9 cellular contexts compared by ENCODE assay signal in genomic region chr1:12180903-12181302, GRCh38. TPM values are rescaled to one million over a fixed set of nuclear protein-coding genes. Genes with fewer than 3 reads are reported as not detected.
DNase-seq lines count a peak whose midpoint lies in the region; ATAC-seq and TF ChIP-seq lines count a peak whose summit lies in the region.
"Had no signal": no experiment of that assay in that cellular context is flagged by ENCODE, and none has a peak within 500 bp of the region (broad histone marks: within the 10 kb centered on the region; RNA-seq: fewer than 3 reads in every experiment).

No MANE protein-coding gene starts in this region.

- H3F3A ChIP-seq in SK-N-SH (replicated peaks; ENCODE audit: insufficient read depth), result peaks cover 4% of the 10 kb centered on the region

- no peaks in the 10 kb centered on the region for H3K9me2 ChIP-seq in SK-N-SH

- H4K91ac ChIP-seq in IMR-90 (ENCODE audit: insufficient read depth, low read depth, low read length), result peak overlapping the region; percentile 41; the same call in 1 of the 2 replicates

- no peaks in the 10 kb centered on the region for H3K79me2 ChIP-seq in SK-N-SH (ENCODE audit: insufficient read depth)

- H3K36me3 ChIP-seq in IMR-90 (ENCODE audit: control insufficient read depth, insufficient read depth, low read length) (no peaks in the 10 kb centered on the region), left lung (peaks cover 0 to 18% of the 10 kb centered on the region in 2 donors), SK-N-SH (replicated peaks in 1 of 2; ENCODE audit: control insufficient read depth in 1 of 2, insufficient read depth in 2 of 2, low read length in 1 of 2) (no peaks in the 10 kb centered on the region)

- ATAC-seq in IMR-90 (ENCODE audit: low read depth) (no peak), left lung (no peak), left colon (no peak)
- ATAC-seq in activated T-helper 17 cell treated with anti-CD3 and anti-CD28 coated beads, Interleukin-2, amount 50 U/mL, for 72 hours (replicated peaks), result no peak
- no peak for ATAC-seq in stimulated activated naive B cell treated with anti-CD40 and anti-IgM and Interleukin-4, amounts not matched to agents 10 μg/mL and 1 μg/mL and 100 μg/mL, for 72 hours (replicated peaks)

- TF ChIP-seq EP300 in SK-N-SH (IDR thresholded peaks at IDR 0.05; ENCODE audit: borderline replicate concordance in 1 of 2, low read depth in 1 of 2, low read length in 1 of 2), result no peak

- no peaks in the 10 kb centered on the region for H4K20me1 ChIP-seq in IMR-90 (ENCODE audit: insufficient read depth, low read length)
- no peaks in the 10 kb centered on the region for H4K20me1 ChIP-seq in SK-N-SH (ENCODE audit: insufficient read depth)

- H2AK5ac ChIP-seq in IMR-90 (ENCODE audit: low read depth, low read length), result peak overlapping the region; percentile 56; the same call in 1 of the 2 replicates

- H3K9me1 ChIP-seq in IMR-90 (ENCODE audit: insufficient read depth, low read length), result peaks cover 11% of the 10 kb centered on the region

- H3K27me3 Mint-ChIP-seq in activated T-helper 17 cell treated with anti-CD3 and anti-CD28 coated beads, Interleukin-2, amount 50 U/mL, for 72 hours, result no peaks in the 10 kb centered on the region
- no peaks in the 10 kb centered on the region for H3K27me3 Mint-ChIP-seq in stimulated activated naive B cell treated with anti-CD40 and anti-IgM and Interleukin-4, amounts not matched to agents 10 μg/mL and 1 μg/mL and 100 μg/mL, for 72 hours
- H3K27me3 Mint-ChIP-seq: activated naive CD4-positive, alpha-beta T cell treated with anti-CD3 and anti-CD28 coated beads, Interleukin-2, amount 50 U/mL, for 24 hours had no signal

- H3K79me1 ChIP-seq in IMR-90 (ENCODE audit: low read depth in 1 of 2, low read length in 2 of 2), result peaks cover 0 to 17% of the 10 kb centered on the region in 2 experiments; a peak in 2 of 4 replicates

- CTCF ChIA-PET in IMR-90 (lab: Yijun Ruan, JAX), result interaction anchor here (0.5 to 2.0 kb wide), 2 partner anchors 38 to 55 kb away, joined by 4 read pairs; no protein-coding TSS in a partner anchor
- CTCF ChIA-PET in SK-N-SH (lab: Yijun Ruan, JAX), result interaction anchor here (4.4 kb wide), 1 partner anchor 56 kb away, joined by 29 read pairs; no protein-coding TSS in a partner anchor

- 0 out of 2 replicates have a peak overlapping the region, but pooled peaks have one; percentile 9 for H3K4ac ChIP-seq in IMR-90 (ENCODE audit: low read depth, low read length)

- no peak overlapping the region for H3K56ac ChIP-seq in IMR-90 (ENCODE audit: extremely low read depth, insufficient read depth, low read length)

- H3K23ac ChIP-seq in IMR-90 (ENCODE audit: low read depth, low read length), result no peak overlapping the region

- BruUV-seq in IMR-90 (replicated peaks; lab: Mats Ljungman, UMichigan), result no TSS peak

- no peak overlapping the region for H2AK9ac ChIP-seq in IMR-90 (replicated peaks; ENCODE audit: low read depth, low read length, poor library complexity)

- peak overlapping the region; percentile 95 for H3K4me3 Mint-ChIP-seq in activated T-helper 17 cell treated with anti-CD3 and anti-CD28 coated beads, Interleukin-2, amount 50 U/mL, for 72 hours
- no peak overlapping the region for H3K4me3 Mint-ChIP-seq in stimulated activated naive B cell treated with anti-CD40 and anti-IgM and Interleukin-4, amounts not matched to agents 10 μg/mL and 1 μg/mL and 100 μg/mL, for 72 hours
- H3K4me3 Mint-ChIP-seq: activated naive CD4-positive, alpha-beta T cell treated with anti-CD3 and anti-CD28 coated beads, Interleukin-2, amount 50 U/mL, for 24 hours had no signal

- H3K9me3 Mint-ChIP-seq in activated T-helper 17 cell treated with anti-CD3 and anti-CD28 coated beads, Interleukin-2, amount 50 U/mL, for 72 hours, result no peaks in the 10 kb centered on the region
- no peaks in the 10 kb centered on the region for H3K9me3 Mint-ChIP-seq in stimulated activated naive B cell treated with anti-CD40 and anti-IgM and Interleukin-4, amounts not matched to agents 10 μg/mL and 1 μg/mL and 100 μg/mL, for 72 hours
- H3K9me3 Mint-ChIP-seq: activated naive CD4-positive, alpha-beta T cell treated with anti-CD3 and anti-CD28 coated beads, Interleukin-2, amount 50 U/mL, for 24 hours had no signal

- H3K9ac ChIP-seq in IMR-90 (ENCODE audit: low read depth, low read length), result no peak overlapping the region
- H3K9ac ChIP-seq in SK-N-SH, result no peak overlapping the region

- dilution Hi-C loops in IMR-90 (cut with HindIII; ENCODE audit: low sequenced_read_pairs, unreplicated experiment), result no loop called here

- WGBS in IMR-90 (ENCODE audit: extremely low coverage in 2 of 2, insufficient read length in 1 of 2), 2 experiments, result 67% methylated on average over 1 of the region's 7 CpGs; no CpG with 5 or more reads in 1 of the 2 experiments
- WGBS in SK-N-SH (ENCODE audit: low lambda C conversion rate), result 69% methylated on average over 3 of the region's 7 CpGs

- peaks cover 62% of the 10 kb centered on the region for H3K4me1 Mint-ChIP-seq in activated T-helper 17 cell treated with anti-CD3 and anti-CD28 coated beads, Interleukin-2, amount 50 U/mL, for 72 hours
- peaks cover 63 to 87% of the 10 kb centered on the region in 2 donors for H3K4me1 Mint-ChIP-seq in stimulated activated naive B cell treated with anti-CD40 and anti-IgM and Interleukin-4, amounts not matched to agents 10 μg/mL and 1 μg/mL and 100 μg/mL, for 72 hours

- H3K4me3 ChIP-seq in IMR-90 (ENCODE audit: insufficient read depth, low read depth, low read length) (no peak overlapping the region), left lung (peak overlapping the region in 1 of 2 donors; percentile 11), SK-N-SH (ENCODE audit: low read depth in 2 of 2, low read length in 1 of 2) (no peak overlapping the region)

- H2BK15ac ChIP-seq in IMR-90 (ENCODE audit: low read depth, low read length), result no peak overlapping the region

- no peak overlapping the region for H4K8ac ChIP-seq in IMR-90 (ENCODE audit: low read depth in 2 of 2, low read length in 2 of 2)

- H3K27me3 ChIP-seq in IMR-90 (ENCODE audit: control insufficient read depth, insufficient read depth, low read length), result no peaks in the 10 kb centered on the region
- H3K27me3 ChIP-seq in left lung, result no peaks in the 10 kb centered on the region
- H3K27me3 ChIP-seq in SK-N-SH (ENCODE audit: insufficient read depth), result no peaks in the 10 kb centered on the region

- H2BK5ac ChIP-seq in IMR-90 (ENCODE audit: low read depth, low read length, poor library complexity, severe bottlenecking), result no peak overlapping the region

- H4K5ac ChIP-seq in IMR-90 (ENCODE audit: low read depth, low read length), result no peak overlapping the region

- no peak overlapping the region for H3K4me2 ChIP-seq in IMR-90 (ENCODE audit: low read depth, low read length)
- H3K4me2 ChIP-seq in SK-N-SH, result no peak overlapping the region

- no peak overlapping the region for H3K18ac ChIP-seq in IMR-90 (ENCODE audit: low read depth, low read length)

- in situ Hi-C loops in IMR-90 (cut with MboI; ENCODE audit: low sequenced_read_pairs), result no loop called here

- no peak overlapping the region for H2BK20ac ChIP-seq in IMR-90 (ENCODE audit: low read depth, low read length)

- H3K14ac ChIP-seq in IMR-90 (replicated peaks; ENCODE audit: low read depth, low read length), result no peak overlapping the region

- TF ChIP-seq CTCF in IMR-90 (conservative IDR thresholded peaks at IDR 0.05; ENCODE audit: low read depth, low read length) (no peak), left lung (IDR thresholded peaks at IDR 0.05) (no peak), SK-N-SH (IDR thresholded peaks at IDR 0.05) (no peak)

- H3K27ac ChIP-seq in IMR-90 (ENCODE audit: insufficient read depth, low read length) (no peak overlapping the region), left lung (peak overlapping the region; percentile 72 to 94), SK-N-SH (ENCODE audit: low read depth in 2 of 2, low read length in 1 of 2) (no peak overlapping the region)

- TF ChIP-seq RAD21 in IMR-90 (IDR thresholded peaks at IDR 0.05; ENCODE audit: low read length), result no peak
- TF ChIP-seq RAD21 in SK-N-SH (IDR thresholded peaks at IDR 0.05; ENCODE audit: low read length), result no peak

- intact Hi-C loops in IMR-90 (cut with micrococcal nuclease) (no loop called here), left lung (cut with DNase I) (no loop called here), left colon (cut with DNase I, micrococcal nuclease) (no loop called here)

- H2BK120ac ChIP-seq in IMR-90 (ENCODE audit: low read depth, low read length), result no peak overlapping the region

- H3K9me3 ChIP-seq in IMR-90 (ENCODE audit: control insufficient read depth, insufficient read depth, low read length) (no peaks in the 10 kb centered on the region), left lung (no peaks in the 10 kb centered on the region), SK-N-SH (no peaks in the 10 kb centered on the region)

- peak overlapping the region; percentile 87 for H3K27ac Mint-ChIP-seq in activated T-helper 17 cell treated with anti-CD3 and anti-CD28 coated beads, Interleukin-2, amount 50 U/mL, for 72 hours
- peak overlapping the region; percentile 51 for H3K27ac Mint-ChIP-seq in stimulated activated naive B cell treated with anti-CD40 and anti-IgM and Interleukin-4, amounts not matched to agents 10 μg/mL and 1 μg/mL and 100 μg/mL, for 72 hours

- H3K4me1 ChIP-seq in IMR-90 (ENCODE audit: control insufficient read depth, insufficient read depth, low read length) (peaks cover 43% of the 10 kb centered on the region), left lung (peaks cover 66 to 100% of the 10 kb centered on the region in 2 donors), SK-N-SH (ENCODE audit: control insufficient read depth in 1 of 2, insufficient read depth in 2 of 2, low read depth in 1 of 2, low read length in 1 of 2) (peaks cover 17 to 28% of the 10 kb centered on the region in 2 experiments)

- DNase-seq in IMR-90, result no peak
- peak in 1 of 2 donors; percentile 79 for DNase-seq in left lung
- no peak for DNase-seq in stimulated activated naive B cell treated with anti-CD40 and anti-IgM and Interleukin-4, amounts not matched to agents 10 μg/mL and 1 μg/mL and 100 μg/mL, for 72 hours
- DNase-seq in left colon, result no peak
- DNase-seq in AG08396 (ENCODE audit: low spot score), result no peak
- DNase-seq in SK-N-SH, result no peak
- DNase-seq: NCI-H2171 had no signal

- H2AFZ ChIP-seq in IMR-90 (replicated peaks; ENCODE audit: low read length, poor library complexity), result no peak overlapping the region
- no peak overlapping the region for H2AFZ ChIP-seq in SK-N-SH (ENCODE audit: low read depth)

- TF ChIP-seq POLR2A in IMR-90 (IDR thresholded peaks at IDR 0.05; ENCODE audit: low read depth, low read length), result no peak

- POLR2A ChIA-PET in IMR-90 (lab: Charles Lee; ENCODE audit: unreplicated experiment) (no interaction called here), SK-N-SH (lab: Yijun Ruan, JAX) (interaction anchor here (1.0 kb wide), 1 partner anchor 26 kb away, joined by 4 read pairs; no protein-coding TSS in a partner anchor)

- peaks cover 100% of the 10 kb centered on the region for H3K36me3 Mint-ChIP-seq in activated T-helper 17 cell treated with anti-CD3 and anti-CD28 coated beads, Interleukin-2, amount 50 U/mL, for 72 hours (ENCODE audit: low read depth)
- H3K36me3 Mint-ChIP-seq in stimulated activated naive B cell treated with anti-CD40 and anti-IgM and Interleukin-4, amounts not matched to agents 10 μg/mL and 1 μg/mL and 100 μg/mL, for 72 hours, result peaks cover 40 to 49% of the 10 kb centered on the region in 2 donors
- H3K36me3 Mint-ChIP-seq: activated naive CD4-positive, alpha-beta T cell treated with anti-CD3 and anti-CD28 coated beads, Interleukin-2, amount 50 U/mL, for 24 hours had no signal

RNA-seq across cellular contexts. Expression of gene TNFRSF1B, which starts 14.1 kb away (rescaled TPM):
- total RNA-seq in IMR-90 (2012; rRNA removed) (4.3 and 5.0 TPM in 2 replicates), left lung (100 to 1,000 TPM in 1 of 2 donors, 10 to 100 TPM in 1; 33.0 to 109 TPM), left colon (10 to 100 TPM; 18.6 to 28.3 TPM)
- polyA plus RNA-seq in IMR-90 (2012; rRNA removed) (8.6 and 8.9 TPM in 2 replicates), SK-N-SH (2012; rRNA removed) (0.18 and 0.36 TPM in 2 replicates)
- polyA plus RNA-seq in IMR-90 (2012; cell fraction: cytosol; rRNA removed), result 6.3 and 11.9 TPM in 2 replicates
- 4.3 and 6.7 TPM in 2 replicates for polyA plus RNA-seq in IMR-90 (2012; cell fraction: nucleus; rRNA removed; ENCODE audit: low replicate concordance)
- total RNA-seq in activated T-helper 17 cell treated with anti-CD3 and anti-CD28 coated beads, Interleukin-2, amount 50 U/mL, for 72 hours, result 100 to 1,000 TPM; 291 to 379 TPM
- polyA plus RNA-seq in SK-N-SH (2012; cell fraction: cytosol; rRNA removed), result 0.14 and 0.21 TPM in 2 replicates
- polyA plus RNA-seq in SK-N-SH (2012; cell fraction: nucleus; rRNA removed), result 0.12 and 0.14 TPM in 2 replicates

RNA-seq across cellular contexts. Expression of gene VPS13D, which starts 48.9 kb away (rescaled TPM):
- total RNA-seq in IMR-90 (2012; rRNA removed), result 16.3 and 18.1 TPM in 2 replicates
- 8.1 and 9.0 TPM in 2 replicates for polyA plus RNA-seq in IMR-90 (2012; rRNA removed)
- 5.3 and 6.3 TPM in 2 replicates for polyA plus RNA-seq in IMR-90 (2012; cell fraction: cytosol; rRNA removed)
- polyA plus RNA-seq in IMR-90 (2012; cell fraction: nucleus; rRNA removed; ENCODE audit: low replicate concordance), result 8.3 and 19.1 TPM in 2 replicates
- 10 to 100 TPM; 30.4 to 35.6 TPM for total RNA-seq in activated T-helper 17 cell treated with anti-CD3 and anti-CD28 coated beads, Interleukin-2, amount 50 U/mL, for 72 hours
- 10 to 100 TPM; 58.4 to 62.3 TPM for total RNA-seq in left lung
- total RNA-seq in left colon, result 10 to 100 TPM; 76.1 to 99.9 TPM
- polyA plus RNA-seq in SK-N-SH (2012; rRNA removed), result 14.4 and 15.0 TPM in 2 replicates
- 9.1 and 10.8 TPM in 2 replicates for polyA plus RNA-seq in SK-N-SH (2012; cell fraction: cytosol; rRNA removed)
- polyA plus RNA-seq in SK-N-SH (2012; cell fraction: nucleus; rRNA removed), result 19.8 and 28.7 TPM in 2 replicates

Comparison
In these comparisons a context has a peak if more than half of its experiments do, and no peak if none do; other contexts are left out.
1. H3K27ac ChIP-seq: peak in left lung (2 of 2); none in IMR-90 (single experiment) and SK-N-SH (0 of 2).